In genomic region chr1:205452364-205452763, GRCh38 we compare ENCODE assay signal across 26 cellular contexts. TPM values are rescaled to one million over a fixed set of nuclear protein-coding genes. Genes with fewer than 3 reads are reported as not detected.
DNase-seq lines count a peak whose midpoint lies in the region; ATAC-seq and TF ChIP-seq lines count a peak whose summit lies in the region.
"Had no signal": no experiment of that assay in that cellular context is flagged by ENCODE, and none has a peak within 500 bp of the region (broad histone marks: within the 10 kb centered on the region; RNA-seq: fewer than 3 reads in every experiment).

No MANE protein-coding gene starts in this region.

- DNase-seq in GM23338 (ENCODE audit: low spot score) (no peak), activated B cell treated with CpG ODN at 0.5 μM for 24 hours (no peak), neural crest cell (ENCODE audit: low read depth, low spot score) (no peak), psoas muscle (no peak), esophagus squamous epithelium (lab: John Stamatoyannopoulos, UW) (no peak), DMS 273 treated with DMSO at 0.1 percent for 48 hours (lab: John Stamatoyannopoulos, UW) (no peak)
- no peak for DNase-seq in activated naive CD4-positive, alpha-beta T cell (lab: John Stamatoyannopoulos, UW)
- DNase-seq: ACHN; CD4-positive, alpha-beta T cell; COR-L47; DMS79 treated with DMSO at 0.1 percent for 48 hours; HCEC 1CT; Karpas-422; MV-4-11; NCI-H1105 treated with DMSO at 0.1 percent for 48 hours; NCI-H2029 treated with DMSO at 0.1 percent for 48 hours; NCI-H2171; NCI-H345; NCI-H524; Peyer's patch had no signal

- H3K4me3 Mint-ChIP-seq in GM23338 (peak overlapping the region; percentile 80; the same call in 1 of the 3 replicates), activated B cell treated with CpG ODN at 0.5 μM for 24 hours (no peak overlapping the region), neural crest cell (peak overlapping the region; percentile 48)
- H3K4me3 Mint-ChIP-seq: CD4-positive, alpha-beta T cell had no signal

- H3K4me2 ChIP-seq in GM23338: peak overlapping the region; percentile 91
- H3K4me2 ChIP-seq: BLaER1 had no signal

- POLR2A ChIA-PET in activated B cell treated with CpG ODN at 0.5 μM for 24 hours (lab: Charles Lee): no interaction called here

- H3K4me1 ChIP-seq in GM23338 (ENCODE audit: insufficient read depth) (peaks cover 68% of the 10 kb centered on the region), iPS-18a (ENCODE audit: control insufficient read depth, low read depth, low read length) (peaks cover 65% of the 10 kb centered on the region), psoas muscle (peaks cover 12% of the 10 kb centered on the region), esophagus squamous epithelium (peaks cover 29 to 68% (median 40%) of the 10 kb centered on the region in 3 donors)

- WGBS in psoas muscle, 3 donors: 57 to 68% (median 57%) methylated on average over 2 of the region's 2 CpGs
- WGBS in esophagus squamous epithelium, 2 donors: 46 to 67% methylated on average over 2 of the region's 2 CpGs

- H3K27me3 ChIP-seq in GM23338 (ENCODE audit: insufficient read depth) (peaks cover 50% of the 10 kb centered on the region), iPS-18a (ENCODE audit: control insufficient read depth, insufficient read depth, low read length) (no peaks in the 10 kb centered on the region), psoas muscle (ENCODE audit: insufficient read depth in 3 of 3, low read length in 2 of 3) (peaks cover 0 to 50% (median 35%) of the 10 kb centered on the region in 3 donors), esophagus squamous epithelium (peaks cover 22 to 91% (median 31%) of the 10 kb centered on the region in 4 donors)

- TF ChIP-seq POLR2A in esophagus squamous epithelium (IDR thresholded peaks at IDR 0.05): no peak

- TF ChIP-seq CTCF in GM23338 (conservative IDR thresholded peaks at IDR 0.05; ENCODE audit: low read depth in 2 of 2): no peak
- TF ChIP-seq CTCF in activated B cell treated with CpG ODN at 0.5 μM for 24 hours (IDR thresholded peaks at IDR 0.05): no peak
- no peak for TF ChIP-seq CTCF in neural crest cell (conservative IDR thresholded peaks at IDR 0.05)
- TF ChIP-seq CTCF in psoas muscle (IDR thresholded peaks at IDR 0.05): no peak
- TF ChIP-seq CTCF in esophagus squamous epithelium (IDR thresholded peaks at IDR 0.05): no peak

- H4K20me1 ChIP-seq in GM23338 (replicated peaks; ENCODE audit: insufficient read depth): peaks cover 7% of the 10 kb centered on the region; the same call in 1 of the 2 replicates

- H3K27ac ChIP-seq in GM23338 (ENCODE audit: low read depth) (no peak overlapping the region), iPS-18a (ENCODE audit: low read length) (no peak overlapping the region), psoas muscle (no peak overlapping the region), esophagus squamous epithelium (no peak overlapping the region)
- H3K27ac ChIP-seq: 22Rv1, BLaER1, HL-60, Peyer's patch had no signal

- H3K9me2 ChIP-seq in GM23338 (ENCODE audit: insufficient read depth): no peaks in the 10 kb centered on the region

- H3K27me3 Mint-ChIP-seq in GM23338 (ENCODE audit: insufficient read depth, low read depth, poor library complexity): peaks cover 23% of the 10 kb centered on the region
- peaks cover 42% of the 10 kb centered on the region for H3K27me3 Mint-ChIP-seq in activated B cell treated with CpG ODN at 0.5 μM for 24 hours
- H3K27me3 Mint-ChIP-seq in neural crest cell (ENCODE audit: low read depth): peaks cover 54% of the 10 kb centered on the region

- peak overlapping the region; percentile 52; the same call in 1 of the 2 replicates for H3K4me3 ChIP-seq in GM23338
- H3K4me3 ChIP-seq in iPS-18a (ENCODE audit: low read length): peak overlapping the region; percentile 47
- no peak overlapping the region for H3K4me3 ChIP-seq in psoas muscle
- H3K4me3 ChIP-seq in esophagus squamous epithelium: no peak overlapping the region
- H3K4me3 ChIP-seq: BLaER1, Peyer's patch had no signal

- no peaks in the 10 kb centered on the region for H3K36me3 ChIP-seq in GM23338 (ENCODE audit: insufficient read depth)
- peaks cover 10% of the 10 kb centered on the region for H3K36me3 ChIP-seq in iPS-18a (ENCODE audit: control insufficient read depth, low read depth, low read length)
- no peaks in the 10 kb centered on the region for H3K36me3 ChIP-seq in psoas muscle (ENCODE audit: insufficient read depth in 1 of 2, low read depth in 1 of 2)
- H3K36me3 ChIP-seq in esophagus squamous epithelium: no peaks in the 10 kb centered on the region
- H3K36me3 ChIP-seq: BLaER1, Peyer's patch had no signal

- peaks cover 24% of the 10 kb centered on the region for H3F3A ChIP-seq in GM23338 (replicated peaks; ENCODE audit: low read depth)

- intact Hi-C loops in activated B cell treated with CpG ODN at 0.5 μM for 24 hours (cut with micrococcal nuclease): loop anchor here (1.0 kb wide), 1 partner anchor 13 kb away; no protein-coding TSS in a partner anchor
- intact Hi-C loops in psoas muscle (cut with DNase I): no loop called here
- intact Hi-C loops in esophagus squamous epithelium (cut with DNase I): no loop called here

- H3K9me3 ChIP-seq in iPS-18a (ENCODE audit: control insufficient read depth, low read depth, low read length) (no peaks in the 10 kb centered on the region), psoas muscle (no peaks in the 10 kb centered on the region), esophagus squamous epithelium (no peaks in the 10 kb centered on the region)
- H3K9me3 ChIP-seq: BLaER1, Peyer's patch had no signal

- peaks cover 24% of the 10 kb centered on the region for H3K36me3 Mint-ChIP-seq in GM23338 (ENCODE audit: low read depth)
- no peaks in the 10 kb centered on the region for H3K36me3 Mint-ChIP-seq in activated B cell treated with CpG ODN at 0.5 μM for 24 hours (ENCODE audit: low read depth)
- no peaks in the 10 kb centered on the region for H3K36me3 Mint-ChIP-seq in neural crest cell (ENCODE audit: low read depth)

- CTCF ChIA-PET in activated B cell treated with CpG ODN at 0.5 μM for 24 hours (lab: Charles Lee): no interaction called here

- no peak overlapping the region for H2AFZ ChIP-seq in GM23338

- ATAC-seq in GM23338 (no peak), activated B cell treated with CpG ODN at 0.5 μM for 24 hours (ENCODE audit: low read depth) (no peak), psoas muscle (no peak)

- H3K4me1 Mint-ChIP-seq in GM23338 (peaks cover 68% of the 10 kb centered on the region), activated B cell treated with CpG ODN at 0.5 μM for 24 hours (peaks cover 18% of the 10 kb centered on the region), neural crest cell (peaks cover 69% of the 10 kb centered on the region)

- H3K9me3 Mint-ChIP-seq in GM23338 (no peaks in the 10 kb centered on the region; the same call in 2 of the 3 replicates), activated B cell treated with CpG ODN at 0.5 μM for 24 hours (no peaks in the 10 kb centered on the region), neural crest cell (no peaks in the 10 kb centered on the region)
- H3K9me3 Mint-ChIP-seq: CD4-positive, alpha-beta T cell had no signal

- H3K9ac ChIP-seq in iPS-18a (ENCODE audit: low read length): peak overlapping the region; percentile 51
- H3K9ac ChIP-seq: BLaER1 had no signal

- H3K27ac Mint-ChIP-seq in GM23338 (peak overlapping the region; percentile 95), activated B cell treated with CpG ODN at 0.5 μM for 24 hours (peak overlapping the region; percentile 41), neural crest cell (ENCODE audit: unreplicated experiment) (no peak overlapping the region)
- H3K27ac Mint-ChIP-seq: CD4-positive, alpha-beta T cell had no signal

- peaks cover 11% of the 10 kb centered on the region; the same call in 1 of the 2 replicates for H3K79me2 ChIP-seq in GM23338 (replicated peaks; ENCODE audit: insufficient read depth)

TF ChIP-seq in GM23338, 12 proteins besides CTCF, POLR2A, EP300 and RAD21 (continues in another document):
- TF ChIP-seq POLR2AphosphoS5 (IDR thresholded peaks at IDR 0.05; ENCODE audit: low read depth): no peak
- TF ChIP-seq EZH2phosphoT487 (IDR thresholded peaks at IDR 0.05; ENCODE audit: unreplicated experiment): no peak
- no peak for TF ChIP-seq ZNF331 (CRISPR knock-in tag; IDR thresholded peaks at IDR 0.05; ENCODE audit: low read depth)

RNA-seq across cellular contexts. Expression of gene BLACAT1, which starts 3.5 kb away (rescaled TPM):
- 5.6 and 6.2 TPM in 2 replicates for total RNA-seq in GM23338 (2014; rRNA removed; shearing (Covaris generic))
- 1.5 and 1.6 TPM in 2 replicates for polyA plus RNA-seq in GM23338 (2016; fragmentation: Nextera tagmentation; extraction: Ambion mirVana)
- total RNA-seq in activated B cell treated with CpG ODN at 0.5 μM for 24 hours: 0.07 TPM in 1 of 2 replicates, not detected in the other
- total RNA-seq in neural crest cell: 3.8 and 3.9 TPM in 2 replicates
- total RNA-seq in psoas muscle: not detected
- not detected for polyA plus RNA-seq in psoas muscle
- total RNA-seq in esophagus squamous epithelium: 1 to 10 TPM in 2 of 4 donors, under 1 TPM in 2; 0.29 to 2.3 (median 0.99) TPM
- total RNA-seq: CD4-positive, alpha-beta T cell had no signal

RNA-seq across cellular contexts. Expression of gene LEMD1, which starts 30.5 kb away (rescaled TPM):
- 10.7 and 14.7 TPM in 2 replicates for total RNA-seq in GM23338 (2014; rRNA removed; shearing (Covaris generic))
- polyA plus RNA-seq in GM23338 (2016; fragmentation: Nextera tagmentation; extraction: Ambion mirVana): 3.7 and 4.7 TPM in 2 replicates
- total RNA-seq in activated B cell treated with CpG ODN at 0.5 μM for 24 hours: not detected in 2 replicates
- total RNA-seq in neural crest cell: 10.2 and 10.7 TPM in 2 replicates
- not detected for total RNA-seq in psoas muscle
- not detected for polyA plus RNA-seq in psoas muscle
- total RNA-seq in esophagus squamous epithelium: 1 to 10 TPM in 3 of 4 donors, not detected in 1; 1.1 to 1.4 (median 1.3) TPM
- total RNA-seq: CD4-positive, alpha-beta T cell; HT1080; M059J had no signal

RNA-seq across cellular contexts. Expression of gene CDK18, which starts 52.1 kb away (rescaled TPM):
- 34.3 and 46.5 TPM in 2 replicates for total RNA-seq in GM23338 (2014; rRNA removed; shearing (Covaris generic))
- polyA plus RNA-seq in GM23338 (2016; fragmentation: Nextera tagmentation; extraction: Ambion mirVana) (17.3 and 21.1 TPM in 2 replicates), psoas muscle (1 to 10 TPM; 1.5 to 2.1 (median 1.6) TPM)
- total RNA-seq in activated B cell treated with CpG ODN at 0.5 μM for 24 hours (1.9 and 2.6 TPM in 2 replicates), neural crest cell (26.4 and 30.8 TPM in 2 replicates), psoas muscle (10 to 100 TPM in 1 of 4 donors, 1 to 10 TPM in 3; 3.9 to 11.9 (median 6.0) TPM), esophagus squamous epithelium (10 to 100 TPM in 1 of 4 donors, 1 to 10 TPM in 3; 2.5 to 10.7 (median 6.3) TPM)

Comparison
In these comparisons a context has a peak if more than half of its experiments do, and no peak if none do; other contexts are left out.
1. H3K4me3 ChIP-seq: peak in GM23338 (single experiment) and iPS-18a (single experiment); none in psoas muscle (single experiment) and esophagus squamous epithelium (0 of 4).